1 cellular context compared by ENCODE assay signal in genomic region chr10:112383325-112383724, GRCh38.
TF ChIP-seq lines count a peak whose summit lies in the region.

No MANE protein-coding gene starts in this region.

TF ChIP-seq in SK-N-SH, 30 proteins besides CTCF, POLR2A, EP300 and RAD21 (continued from another document):
- peak; percentile 57; the same call in 1 of the 2 replicates for TF ChIP-seq REST (IDR thresholded peaks at IDR 0.05; ENCODE audit: low read depth, low read length)
TF ChIP-seq in SK-N-SH: peak in this region for 1.
